In the genomic region with DNA sequence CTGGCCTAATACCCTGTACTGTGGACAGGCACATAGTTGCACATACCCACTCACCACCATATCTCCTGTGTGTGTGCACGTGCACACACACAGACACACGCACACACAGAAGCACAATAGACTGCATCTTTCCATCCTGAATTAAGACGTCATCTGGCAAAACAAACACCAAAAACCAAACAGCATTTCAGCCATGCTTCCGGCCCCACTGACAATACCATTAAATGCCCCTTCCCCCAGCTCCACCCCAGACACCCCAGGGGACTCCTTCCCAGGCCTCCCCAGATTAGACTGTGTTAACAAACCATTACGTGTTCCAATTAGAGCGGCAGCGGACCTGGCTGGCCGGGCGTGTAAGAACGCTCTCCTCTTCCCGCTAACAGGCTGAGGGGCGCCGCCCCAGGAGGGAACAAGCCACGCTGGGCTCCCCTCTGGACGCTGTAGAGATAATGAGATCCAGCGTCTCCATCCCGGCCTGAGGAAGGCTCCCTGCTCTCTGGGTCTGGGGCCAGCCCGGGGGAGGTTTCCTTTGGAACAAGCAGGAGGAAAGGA, we compare ENCODE assay signal across 14 cellular contexts.
A peak's percentile ranks its signal among the peaks of the same experiment; 100 is the strongest.
DNase-seq lines count a peak whose midpoint lies in the region; FAIRE-seq and TF ChIP-seq lines count a peak whose summit lies in the region.
"Had no signal": no experiment of that assay in that cellular context is flagged by ENCODE, and none has a peak within 500 bp of the region (broad histone marks: within the 10 kb centered on the region; RNA-seq: fewer than 3 reads in every experiment).

No MANE protein-coding gene starts in this region.

- no TSS peak for BruUV-seq in Calu3 (replicated peaks; lab: Mats Ljungman, UMichigan)

- H3K4me1 Mint-ChIP-seq in astrocyte (ENCODE audit: low read depth, unreplicated experiment): no peaks in the 10 kb centered on the region
- H3K4me1 Mint-ChIP-seq in neural progenitor cell: peaks cover 50% of the 10 kb centered on the region
- peaks cover 10% of the 10 kb centered on the region for H3K4me1 Mint-ChIP-seq in Calu3 (ENCODE audit: low read depth, unreplicated experiment)
- H3K4me1 Mint-ChIP-seq: CD4-positive, CD25-positive, alpha-beta regulatory T cell had no signal

- H3K9ac ChIP-seq in astrocyte (ENCODE audit: low read length): peak overlapping the region; percentile 49
- no peak overlapping the region for H3K9ac ChIP-seq in neural progenitor cell

- no peak overlapping the region for H3K4me3 ChIP-seq in astrocyte (ENCODE audit: insufficient read depth, low read depth, low read length)
- peak overlapping the region; percentile 28 for H3K4me3 ChIP-seq in neural progenitor cell
- H3K4me3 ChIP-seq: breast epithelium, stomach had no signal

- H3K27me3 Mint-ChIP-seq in astrocyte (ENCODE audit: low read depth, unreplicated experiment): peaks cover 38% of the 10 kb centered on the region
- H3K27me3 Mint-ChIP-seq in neural progenitor cell (ENCODE audit: insufficient read depth, low read depth): peaks cover 5% of the 10 kb centered on the region
- H3K27me3 Mint-ChIP-seq in Calu3 (ENCODE audit: unreplicated experiment): peaks cover 35% of the 10 kb centered on the region
- H3K27me3 Mint-ChIP-seq: CD4-positive, CD25-positive, alpha-beta regulatory T cell; effector memory CD8-positive, alpha-beta T cell had no signal

- H3K27me3 ChIP-seq in astrocyte (ENCODE audit: insufficient read depth, low read length): peaks cover 63% of the 10 kb centered on the region
- H3K27me3 ChIP-seq in neural progenitor cell: peaks cover 22% of the 10 kb centered on the region
- H3K27me3 ChIP-seq: breast epithelium had no signal

- H3K9me3 Mint-ChIP-seq in astrocyte (ENCODE audit: unreplicated experiment): no peaks in the 10 kb centered on the region
- no peaks in the 10 kb centered on the region for H3K9me3 Mint-ChIP-seq in neural progenitor cell
- no peaks in the 10 kb centered on the region for H3K9me3 Mint-ChIP-seq in Calu3 (ENCODE audit: low read depth, unreplicated experiment)
- H3K9me3 Mint-ChIP-seq: activated CD4-positive, alpha-beta memory T cell treated with anti-CD3 and anti-CD28 coated beads, Interleukin-2, amount 10 ng/mL, durations not matched to agents 7 days and 5 days; CD4-positive, CD25-positive, alpha-beta regulatory T cell; effector memory CD8-positive, alpha-beta T cell had no signal

- H3F3A ChIP-seq in neural progenitor cell (ENCODE audit: low read depth): peaks cover 61% of the 10 kb centered on the region

- H3K36me3 ChIP-seq in astrocyte (ENCODE audit: insufficient read depth, low read length): no peaks in the 10 kb centered on the region
- no peaks in the 10 kb centered on the region for H3K36me3 ChIP-seq in neural progenitor cell
- H3K36me3 ChIP-seq: breast epithelium, stomach had no signal

- no peaks in the 10 kb centered on the region for H4K20me1 ChIP-seq in astrocyte (ENCODE audit: insufficient read depth, low read length)
- H4K20me1 ChIP-seq in neural progenitor cell (ENCODE audit: low read depth): peaks cover 19% of the 10 kb centered on the region

- no peak overlapping the region for H2AFZ ChIP-seq in astrocyte (ENCODE audit: low read depth, low read length)
- H2AFZ ChIP-seq in neural progenitor cell (replicated peaks): no peak overlapping the region

- H3K4me1 ChIP-seq in astrocyte (ENCODE audit: insufficient read depth, low read length) (peaks cover 7% of the 10 kb centered on the region), neural progenitor cell (peaks cover 85% of the 10 kb centered on the region)
- H3K4me1 ChIP-seq: breast epithelium had no signal

- H3K27ac Mint-ChIP-seq in astrocyte (ENCODE audit: unreplicated experiment) (no peak overlapping the region), neural progenitor cell (no peak overlapping the region), Calu3 (ENCODE audit: unreplicated experiment) (no peak overlapping the region)
- H3K27ac Mint-ChIP-seq: activated CD4-positive, alpha-beta memory T cell treated with anti-CD3 and anti-CD28 coated beads, Interleukin-2, amount 10 ng/mL, durations not matched to agents 7 days and 5 days; CD4-positive, CD25-positive, alpha-beta regulatory T cell; effector memory CD8-positive, alpha-beta T cell had no signal

- H3K79me2 ChIP-seq in astrocyte (ENCODE audit: insufficient read depth, low read length): no peaks in the 10 kb centered on the region
- H3K79me2 ChIP-seq in neural progenitor cell (ENCODE audit: low read depth): no peaks in the 10 kb centered on the region

- FAIRE-seq in astrocyte (lab: Jason Lieb, UNC): no peak

- H3K27ac ChIP-seq in astrocyte (ENCODE audit: low read depth, low read length) (no peak overlapping the region), neural progenitor cell (peak overlapping the region; percentile 97)
- H3K27ac ChIP-seq: breast epithelium, stomach had no signal

- TF ChIP-seq CTCF in astrocyte (IDR thresholded peaks at IDR 0.05; ENCODE audit: insufficient read depth, low read depth, low read length) (no peak), neural progenitor cell (IDR thresholded peaks at IDR 0.05) (no peak), Calu3 (IDR thresholded peaks at IDR 0.05; ENCODE audit: unreplicated experiment) (no peak)

- no peak overlapping the region for H3K4me3 Mint-ChIP-seq in astrocyte (ENCODE audit: unreplicated experiment)
- no peak overlapping the region for H3K4me3 Mint-ChIP-seq in neural progenitor cell
- no peak overlapping the region for H3K4me3 Mint-ChIP-seq in Calu3 (ENCODE audit: low read depth, unreplicated experiment)
- H3K4me3 Mint-ChIP-seq: activated CD4-positive, alpha-beta memory T cell treated with anti-CD3 and anti-CD28 coated beads, Interleukin-2, amount 10 ng/mL, durations not matched to agents 7 days and 5 days; CD4-positive, CD25-positive, alpha-beta regulatory T cell; effector memory CD8-positive, alpha-beta T cell had no signal

- CTCF ChIA-PET in Calu3 (lab: Charles Lee): no interaction called here

- peak overlapping the region; percentile 72 for H3K4me2 ChIP-seq in astrocyte (ENCODE audit: low read length)
- H3K4me2 ChIP-seq in neural progenitor cell: peak overlapping the region; percentile 71

- intact Hi-C loops in Calu3 (cut with micrococcal nuclease; ENCODE audit: unreplicated experiment): no loop called here

- DNase-seq in DMS153 treated with DMSO at 0.1 percent for 48 hours (lab: John Stamatoyannopoulos, UW; ENCODE audit: unreplicated experiment): peak; percentile 67
- peak; percentile 57 for DNase-seq in NCI-H1092 treated with DMSO at 0.1 percent for 48 hours (lab: John Stamatoyannopoulos, UW)
- peak; percentile 10 for DNase-seq in astrocyte (ENCODE audit: low read depth)
- peak; percentile 88 for DNase-seq in neural progenitor cell (ENCODE audit: low spot score)
- DNase-seq in Calu3: no peak
- no peak for DNase-seq in T1000 (lab: John Stamatoyannopoulos, UW)
- DNase-seq in GM19238 (ENCODE audit: insufficient read length, low spot score): no peak
- DNase-seq: activated CD4-positive, alpha-beta memory T cell treated with anti-CD3 and anti-CD28 coated beads, Interleukin-2, amount 10 ng/mL, durations not matched to agents 7 days and 5 days; activated gamma-delta T cell treated with Interleukin-2 at 50 U/mL for 16 hours; CD4-positive, CD25-positive, alpha-beta regulatory T cell; effector memory CD8-positive, alpha-beta T cell; NCI-H526 treated with DMSO at 0.1 percent for 48 hours; stomach had no signal

- no peaks in the 10 kb centered on the region for H3K9me3 ChIP-seq in astrocyte (ENCODE audit: insufficient read depth, low read depth, low read length)
- no peaks in the 10 kb centered on the region for H3K9me3 ChIP-seq in neural progenitor cell (ENCODE audit: low read depth)
- H3K9me3 ChIP-seq: breast epithelium, stomach had no signal

- H3K36me3 Mint-ChIP-seq in astrocyte (ENCODE audit: low read depth, unreplicated experiment) (no peaks in the 10 kb centered on the region), neural progenitor cell (no peaks in the 10 kb centered on the region), Calu3 (ENCODE audit: insufficient read depth, unreplicated experiment) (no peaks in the 10 kb centered on the region)
- H3K36me3 Mint-ChIP-seq: CD4-positive, CD25-positive, alpha-beta regulatory T cell had no signal

Comparison
In these comparisons a context has a peak if more than half of its experiments do, and no peak if none do; other contexts are left out.
1. DNase-seq: peak in DMS153 treated with DMSO at 0.1 percent for 48 hours (single experiment), NCI-H1092 treated with DMSO at 0.1 percent for 48 hours (single experiment), astrocyte (single experiment) and neural progenitor cell (single experiment); none in Calu3 (single experiment), T1000 (single experiment) and GM19238 (single experiment).